In genomic region chr6:70955441-70956190, GRCh38 we compare ENCODE assay signal across 1 cellular context.
A peak's percentile ranks its signal among the peaks of the same experiment; 100 is the strongest.
TF ChIP-seq lines count a peak whose summit lies in the region.

No MANE protein-coding gene starts in this region.

TF ChIP-seq in HEK293, 187 proteins besides CTCF, POLR2A, EP300 and RAD21 (continued from another document):
- no peak for TF ChIP-seq ZFP3 (tag by site-specific recombination; IDR thresholded peaks at IDR 0.05; ENCODE audit: low read depth)
- TF ChIP-seq ZNF510 (tag by site-specific recombination; IDR thresholded peaks at IDR 0.05; ENCODE audit: insufficient replicate concordance) = no peak
- peak; percentile 96 for TF ChIP-seq ZBTB26 (tag by site-specific recombination; optimal IDR thresholded peaks at IDR 0.05)
- peak; percentile 18; the same call in 1 of the 2 replicates for TF ChIP-seq KLF8 (tag by site-specific recombination; IDR thresholded peaks at IDR 0.05)
- TF ChIP-seq ZNF660 (tag by site-specific recombination; IDR thresholded peaks at IDR 0.05) = peak; percentile 86
- peak; percentile 71; the same call in 1 of the 2 replicates for TF ChIP-seq ZBTB17 (tag by site-specific recombination; IDR thresholded peaks at IDR 0.05)
- 0 out of 2 replicates have a peak, but pooled peaks have one; percentile 18 for TF ChIP-seq IKZF3 (tag by site-specific recombination; IDR thresholded peaks at IDR 0.05)
- no peak for TF ChIP-seq ZBTB6 (tag by site-specific recombination; IDR thresholded peaks at IDR 0.05)
- TF ChIP-seq ZNF654 (tag by site-specific recombination; IDR thresholded peaks at IDR 0.05; ENCODE audit: low read depth) = peak; percentile 45
- TF ChIP-seq KLF10 (tag by site-specific recombination; IDR thresholded peaks at IDR 0.05) = 0 out of 2 replicates have a peak, but pooled peaks have one; percentile 30
- peak; percentile 84 for TF ChIP-seq ZSCAN30 (tag by site-specific recombination; IDR thresholded peaks at IDR 0.05)
- 0 out of 2 replicates have a peak, but pooled peaks have one; percentile 6 for TF ChIP-seq INSM2 (tag by site-specific recombination; IDR thresholded peaks at IDR 0.05)
- no peak for TF ChIP-seq ZNF362 (tag by site-specific recombination; IDR thresholded peaks at IDR 0.05)
- peak; percentile 88 for TF ChIP-seq KLF9 (tag by site-specific recombination; IDR thresholded peaks at IDR 0.05; ENCODE audit: low read depth)
- peak; percentile 42; the same call in 1 of the 2 replicates for TF ChIP-seq ZNF692 (tag by site-specific recombination; IDR thresholded peaks at IDR 0.05)
- peak; percentile 45; the same call in 1 of the 2 replicates for TF ChIP-seq ZBTB44 (tag by site-specific recombination; IDR thresholded peaks at IDR 0.05)
- TF ChIP-seq ZNF549 (tag by site-specific recombination; IDR thresholded peaks at IDR 0.05) = peak; percentile 33; the same call in 1 of the 2 replicates
- peak; percentile 18; the same call in 1 of the 2 replicates for TF ChIP-seq ZFP69B (tag by site-specific recombination; IDR thresholded peaks at IDR 0.05)
- TF ChIP-seq ZFHX2 (tag by site-specific recombination; conservative IDR thresholded peaks at IDR 0.05) = peak; percentile 95
- TF ChIP-seq, protein P1, sequence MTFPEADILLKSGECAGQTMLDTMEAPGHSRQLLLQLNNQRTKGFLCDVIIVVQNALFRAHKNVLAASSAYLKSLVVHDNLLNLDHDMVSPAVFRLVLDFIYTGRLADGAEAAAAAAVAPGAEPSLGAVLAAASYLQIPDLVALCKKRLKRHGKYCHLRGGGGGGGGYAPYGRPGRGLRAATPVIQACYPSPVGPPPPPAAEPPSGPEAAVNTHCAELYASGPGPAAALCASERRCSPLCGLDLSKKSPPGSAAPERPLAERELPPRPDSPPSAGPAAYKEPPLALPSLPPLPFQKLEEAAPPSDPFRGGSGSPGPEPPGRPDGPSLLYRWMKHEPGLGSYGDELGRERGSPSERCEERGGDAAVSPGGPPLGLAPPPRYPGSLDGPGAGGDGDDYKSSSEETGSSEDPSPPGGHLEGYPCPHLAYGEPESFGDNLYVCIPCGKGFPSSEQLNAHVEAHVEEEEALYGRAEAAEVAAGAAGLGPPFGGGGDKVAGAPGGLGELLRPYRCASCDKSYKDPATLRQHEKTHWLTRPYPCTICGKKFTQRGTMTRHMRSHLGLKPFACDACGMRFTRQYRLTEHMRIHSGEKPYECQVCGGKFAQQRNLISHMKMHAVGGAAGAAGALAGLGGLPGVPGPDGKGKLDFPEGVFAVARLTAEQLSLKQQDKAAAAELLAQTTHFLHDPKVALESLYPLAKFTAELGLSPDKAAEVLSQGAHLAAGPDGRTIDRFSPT (tag by site-specific recombination; IDR thresholded peaks at IDR 0.05) = peak; percentile 90; the same call in 1 of the 2 replicates
- TF ChIP-seq ZNF600 (tag by site-specific recombination; IDR thresholded peaks at IDR 0.05) = no peak; the same call in 1 of the 2 replicates
- peak; percentile 99 for TF ChIP-seq ZNF2 (tag by site-specific recombination; IDR thresholded peaks at IDR 0.05)
- TF ChIP-seq TRIM28 (IDR thresholded peaks at IDR 0.05; ENCODE audit: borderline replicate concordance, low read length) = peak; percentile 39; the same call in 1 of the 2 replicates
- TF ChIP-seq PBX3 (CRISPR knock-in tag; IDR thresholded peaks at IDR 0.05) = peak; percentile 96
